Comparison of ENCODE assay signal across 9 cellular contexts in the genomic region with DNA sequence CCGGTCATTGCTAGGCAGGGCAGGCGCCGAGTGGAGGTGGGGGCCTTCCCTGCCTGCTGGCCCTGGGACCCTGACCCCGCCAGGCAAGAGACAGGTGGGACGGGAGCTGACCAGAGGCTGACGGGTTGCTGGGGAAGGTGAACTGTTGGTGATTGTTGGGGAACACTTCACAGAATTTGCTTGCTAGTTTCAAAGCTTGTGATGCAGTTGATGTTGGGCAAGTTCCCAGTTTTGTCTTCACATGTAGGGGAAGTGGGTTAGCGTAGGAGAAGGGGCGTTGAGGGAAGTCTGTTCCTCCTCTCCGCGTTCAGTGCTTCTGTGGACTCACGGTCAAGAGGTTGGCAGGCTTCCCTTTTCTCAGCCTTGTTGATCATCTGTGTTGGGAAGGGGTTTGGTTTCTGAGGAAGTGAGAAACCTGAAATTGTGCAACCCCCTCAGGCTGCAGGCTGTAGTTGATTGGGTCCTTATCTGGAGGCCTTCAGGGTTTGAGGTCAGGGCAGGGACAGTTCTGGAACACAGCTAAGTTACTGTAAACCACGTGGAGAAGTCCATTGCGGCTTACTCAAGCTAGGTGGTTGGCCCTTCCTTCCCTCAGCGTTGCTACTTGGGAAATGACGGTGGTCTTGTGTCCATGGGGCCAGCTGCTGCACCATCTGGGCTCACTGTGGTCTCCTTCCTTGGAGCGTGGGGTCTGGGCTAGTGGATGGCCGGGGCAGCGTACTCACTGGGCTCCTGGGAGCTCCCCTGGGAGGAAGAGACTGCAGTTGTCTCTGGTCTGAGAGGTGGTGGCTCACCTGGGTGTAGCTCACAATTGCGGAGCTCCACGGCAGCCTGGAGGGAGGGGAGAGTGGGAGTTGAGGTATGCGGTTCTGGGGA. TPM values are rescaled to one million over a fixed set of nuclear protein-coding genes. Genes with fewer than 3 reads are reported as not detected.
DNase-seq lines count a peak whose midpoint lies in the region; TF ChIP-seq lines count a peak whose summit lies in the region.
"Had no signal": no experiment of that assay in that cellular context is flagged by ENCODE, and none has a peak within 500 bp of the region (broad histone marks: within the 10 kb centered on the region; RNA-seq: fewer than 3 reads in every experiment).

No MANE protein-coding gene starts in this region.

- H3K4me3 ChIP-seq in HEK293 (ENCODE audit: low read depth, low read length) = no peak overlapping the region
- no peak overlapping the region for H3K4me3 ChIP-seq in OCI-LY7 (ENCODE audit: low read depth, low read length, poor library complexity, severe bottlenecking)
- no peak overlapping the region for H3K4me3 ChIP-seq in iPS-15b (ENCODE audit: low read depth, low read length)
- no peak overlapping the region for H3K4me3 ChIP-seq in skin epidermis
- H3K4me3 ChIP-seq: SJSA1 had no signal

- H3K4me1 ChIP-seq in HEK293 (ENCODE audit: control insufficient read depth, insufficient read depth, low read length) (peaks cover 26% of the 10 kb centered on the region), OCI-LY7 (ENCODE audit: insufficient read depth, low read length, poor library complexity, severe bottlenecking) (peaks cover 48% of the 10 kb centered on the region), iPS-15b (ENCODE audit: control insufficient read depth, insufficient read depth, low read length) (peaks cover 14% of the 10 kb centered on the region)

- CTCF ChIA-PET in HEK293 (lab: Yijun Ruan, JAX) = interaction anchor here (0.6 to 1.3 kb wide), 2 partner anchors 59 to 398 kb away, joined by 3 to 4 read pairs; no protein-coding TSS in a partner anchor
- CTCF ChIA-PET in OCI-LY7 (lab: Charles Lee; ENCODE audit: unreplicated experiment) = no interaction called here

- H3K36me3 ChIP-seq in HEK293 (ENCODE audit: control insufficient read depth in 2 of 2, insufficient read depth in 1 of 2, low read length in 2 of 2) (peaks cover 39 to 63% of the 10 kb centered on the region in 2 experiments), OCI-LY7 (ENCODE audit: insufficient read depth, low read length) (peaks cover 88% of the 10 kb centered on the region), iPS-15b (ENCODE audit: control insufficient read depth, insufficient read depth, low read length) (peaks cover 53% of the 10 kb centered on the region)

- H3K9me2 ChIP-seq in OCI-LY7 (ENCODE audit: insufficient read depth, low read length) = no peaks in the 10 kb centered on the region

- no TSS peak for BruUV-seq in OCI-LY7 (replicated peaks; lab: Mats Ljungman, UMichigan)

- POLR2A ChIA-PET in HEK293 (lab: Yijun Ruan, JAX) = interaction anchor here (1.1 to 9.1 kb wide), 3 partner anchors 9 to 71 kb away, joined by 6 to 152 read pairs (median 7); a partner anchor contains a TSS
- POLR2A ChIA-PET in OCI-LY7 (lab: Charles Lee) = interaction anchor here (1.4 kb wide), 1 partner anchor 9 kb away, joined by 3 read pairs; no protein-coding TSS in a partner anchor

- peaks cover 39% of the 10 kb centered on the region for H4K20me1 ChIP-seq in OCI-LY7 (ENCODE audit: insufficient read depth, low read length)

- DNase-seq in EH (ENCODE audit: low read depth) = peak; percentile 58
- no peak for DNase-seq in OCI-LY7 (ENCODE audit: low spot score)
- DNase-seq in amygdala (lab: John Stamatoyannopoulos, UW) = peak in 36 of 56 donors; percentile 7 to 74 (median 38)
- no peak for DNase-seq in NK-92 treated with Interleukin-12 subunit alpha and Interleukin-12 subunit beta, amount 100 ng/mL, for 24 hours (lab: John Stamatoyannopoulos, UW)
- DNase-seq in cerebellar nuclear complex (lab: John Stamatoyannopoulos, UW) = no peak

- H3K27ac ChIP-seq in HEK293 (ENCODE audit: extremely low read depth, low read depth, low read length) (peak overlapping the region; percentile 71; the same call in 1 of the 2 replicates), OCI-LY7 (ENCODE audit: low read depth, low read length, poor library complexity, severe bottlenecking) (peak overlapping the region; percentile 19), skin epidermis (peak overlapping the region; percentile 13 to 88 (median 63))
- H3K27ac ChIP-seq: SJSA1 had no signal

- H3K27me3 ChIP-seq in iPS-15b (ENCODE audit: control insufficient read depth, insufficient read depth, low read length) = no peaks in the 10 kb centered on the region
- H3K27me3 ChIP-seq: SJSA1 had no signal

- peaks cover 35% of the 10 kb centered on the region for H3K79me2 ChIP-seq in OCI-LY7 (ENCODE audit: insufficient read depth, low read depth, low read length)

- H3K9ac ChIP-seq in iPS-15b (ENCODE audit: low read depth, low read length) = peak overlapping the region; percentile 9

- H2AFZ ChIP-seq in OCI-LY7 (ENCODE audit: low read length) = no peak overlapping the region

- no peaks in the 10 kb centered on the region for H3K9me3 ChIP-seq in HEK293 (ENCODE audit: control insufficient read depth, insufficient read depth, low read depth, low read length)
- no peaks in the 10 kb centered on the region for H3K9me3 ChIP-seq in OCI-LY7 (ENCODE audit: low read length)
- H3K9me3 ChIP-seq in iPS-15b (ENCODE audit: control insufficient read depth, insufficient read depth, low read length) = no peaks in the 10 kb centered on the region
- H3K9me3 ChIP-seq: SJSA1 had no signal

- intact Hi-C loops in OCI-LY7 (cut with micrococcal nuclease; ENCODE audit: unreplicated experiment) = no loop called here

- no peak for TF ChIP-seq CTCF in HEK293 (tag by site-specific recombination; IDR thresholded peaks at IDR 0.05)
- no peak for TF ChIP-seq CTCF in OCI-LY7 (conservative IDR thresholded peaks at IDR 0.05; ENCODE audit: low read length)

- peak overlapping the region; percentile 1; the same call in 1 of the 2 replicates for H3K4me2 ChIP-seq in OCI-LY7 (ENCODE audit: low read length)

TF ChIP-seq in HEK293, 187 proteins besides CTCF, POLR2A, EP300 and RAD21 (continues in another document):
- TF ChIP-seq ZSCAN23 (tag by site-specific recombination; IDR thresholded peaks at IDR 0.05) (no peak), FEZF1 (tag by site-specific recombination; IDR thresholded peaks at IDR 0.05) (peak; percentile 22; the same call in 1 of the 2 replicates), ZNF600 (tag by site-specific recombination; IDR thresholded peaks at IDR 0.05) (peak; percentile 28; the same call in 1 of the 2 replicates), KLF8 (tag by site-specific recombination; IDR thresholded peaks at IDR 0.05) (peak; percentile 35; the same call in 1 of the 2 replicates), ZNF174 (tag by site-specific recombination; IDR thresholded peaks at IDR 0.05) (no peak), RBAK (tag by site-specific recombination; IDR thresholded peaks at IDR 0.05) (no peak), ZFP69B (tag by site-specific recombination; IDR thresholded peaks at IDR 0.05) (no peak), OSR2 (tag by site-specific recombination; IDR thresholded peaks at IDR 0.05) (peak; percentile 38; the same call in 1 of the 2 replicates)
- TF ChIP-seq, protein P1, sequence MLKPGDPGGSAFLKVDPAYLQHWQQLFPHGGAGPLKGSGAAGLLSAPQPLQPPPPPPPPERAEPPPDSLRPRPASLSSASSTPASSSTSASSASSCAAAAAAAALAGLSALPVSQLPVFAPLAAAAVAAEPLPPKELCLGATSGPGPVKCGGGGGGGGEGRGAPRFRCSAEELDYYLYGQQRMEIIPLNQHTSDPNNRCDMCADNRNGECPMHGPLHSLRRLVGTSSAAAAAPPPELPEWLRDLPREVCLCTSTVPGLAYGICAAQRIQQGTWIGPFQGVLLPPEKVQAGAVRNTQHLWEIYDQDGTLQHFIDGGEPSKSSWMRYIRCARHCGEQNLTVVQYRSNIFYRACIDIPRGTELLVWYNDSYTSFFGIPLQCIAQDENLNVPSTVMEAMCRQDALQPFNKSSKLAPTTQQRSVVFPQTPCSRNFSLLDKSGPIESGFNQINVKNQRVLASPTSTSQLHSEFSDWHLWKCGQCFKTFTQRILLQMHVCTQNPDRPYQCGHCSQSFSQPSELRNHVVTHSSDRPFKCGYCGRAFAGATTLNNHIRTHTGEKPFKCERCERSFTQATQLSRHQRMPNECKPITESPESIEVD (tag by site-specific recombination; IDR thresholded peaks at IDR 0.05) = no peak
- TF ChIP-seq, protein P2, sequence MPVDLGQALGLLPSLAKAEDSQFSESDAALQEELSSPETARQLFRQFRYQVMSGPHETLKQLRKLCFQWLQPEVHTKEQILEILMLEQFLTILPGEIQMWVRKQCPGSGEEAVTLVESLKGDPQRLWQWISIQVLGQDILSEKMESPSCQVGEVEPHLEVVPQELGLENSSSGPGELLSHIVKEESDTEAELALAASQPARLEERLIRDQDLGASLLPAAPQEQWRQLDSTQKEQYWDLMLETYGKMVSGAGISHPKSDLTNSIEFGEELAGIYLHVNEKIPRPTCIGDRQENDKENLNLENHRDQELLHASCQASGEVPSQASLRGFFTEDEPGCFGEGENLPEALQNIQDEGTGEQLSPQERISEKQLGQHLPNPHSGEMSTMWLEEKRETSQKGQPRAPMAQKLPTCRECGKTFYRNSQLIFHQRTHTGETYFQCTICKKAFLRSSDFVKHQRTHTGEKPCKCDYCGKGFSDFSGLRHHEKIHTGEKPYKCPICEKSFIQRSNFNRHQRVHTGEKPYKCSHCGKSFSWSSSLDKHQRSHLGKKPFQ (tag by site-specific recombination; IDR thresholded peaks at IDR 0.05) = no peak
- TF ChIP-seq, protein P3, sequence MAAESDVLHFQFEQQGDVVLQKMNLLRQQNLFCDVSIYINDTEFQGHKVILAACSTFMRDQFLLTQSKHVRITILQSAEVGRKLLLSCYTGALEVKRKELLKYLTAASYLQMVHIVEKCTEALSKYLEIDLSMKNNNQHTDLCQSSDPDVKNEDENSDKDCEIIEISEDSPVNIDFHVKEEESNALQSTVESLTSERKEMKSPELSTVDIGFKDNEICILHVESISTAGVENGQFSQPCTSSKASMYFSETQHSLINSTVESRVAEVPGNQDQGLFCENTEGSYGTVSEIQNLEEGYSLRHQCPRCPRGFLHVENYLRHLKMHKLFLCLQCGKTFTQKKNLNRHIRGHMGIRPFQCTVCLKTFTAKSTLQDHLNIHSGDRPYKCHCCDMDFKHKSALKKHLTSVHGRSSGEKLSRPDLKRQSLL (tag by site-specific recombination; IDR thresholded peaks at IDR 0.05) = no peak

RNA-seq across cellular contexts. Expression of a gene that starts 7.5 kb away (rescaled TPM):
- 4,033 and 5,482 TPM in 2 replicates for total RNA-seq in OCI-LY7 (2014; rRNA removed; shearing (Covaris generic))
- total RNA-seq in OCI-LY7 (2022) = 1,267 and 1,285 TPM in 2 replicates

RNA-seq across cellular contexts. Expression of a gene that starts 14.7 kb away (rescaled TPM):
- total RNA-seq in OCI-LY7 (2014; rRNA removed; shearing (Covaris generic)) = not detected in 2 replicates
- not detected in 2 replicates for total RNA-seq in OCI-LY7 (2022)
- total RNA-seq: SJSA1 had no signal

RNA-seq across cellular contexts. Expression of a gene that starts 17.0 kb away (rescaled TPM):
- total RNA-seq in OCI-LY7 (2014; rRNA removed; shearing (Covaris generic)) = 19.3 and 23.6 TPM in 2 replicates
- total RNA-seq in OCI-LY7 (2022) = 15.3 and 16.7 TPM in 2 replicates

RNA-seq across cellular contexts. Expression of a gene that starts 18.8 kb away (rescaled TPM):
- total RNA-seq in OCI-LY7 (2014; rRNA removed; shearing (Covaris generic)) = 15.6 and 18.1 TPM in 2 replicates
- total RNA-seq in OCI-LY7 (2022) = 25.0 and 30.2 TPM in 2 replicates

RNA-seq across cellular contexts. Expression of a gene that starts 34.4 kb away (rescaled TPM):
- total RNA-seq in OCI-LY7 (2014; rRNA removed; shearing (Covaris generic)) = not detected in 2 replicates
- total RNA-seq in OCI-LY7 (2022) = not detected in 2 replicates
- total RNA-seq: SJSA1 had no signal

Comparison
In these comparisons a context has a peak if more than half of its experiments do, and no peak if none do; other contexts are left out.
1. DNase-seq: peak in EH (single experiment) and amygdala (36 of 56); none in OCI-LY7 (single experiment), NK-92 treated with Interleukin-12 subunit alpha and Interleukin-12 subunit beta, amount 100 ng/mL, for 24 hours (single experiment) and cerebellar nuclear complex (0 of 2).
2. H3K27ac ChIP-seq: peak in every context shown above with its lines; median percentile 71 in HEK293; 63 in skin epidermis; 19 in OCI-LY7.